ENCODE assay signal across 8 cellular contexts in genomic region chr3:71784914-71785593, GRCh38. TPM values are rescaled to one million over a fixed set of nuclear protein-coding genes. Genes with fewer than 3 reads are reported as not detected.
DNase-seq lines count a peak whose midpoint lies in the region; ATAC-seq, FAIRE-seq and TF ChIP-seq lines count a peak whose summit lies in the region.

PROK2 (minus strand) TSS chr3:71785148; CDS start chr3:71785052, 96 bp downstream.

- peaks cover 0 to 13% (median 0%) of the 10 kb centered on the region in 4 donors for H3K4me1 ChIP-seq in Peyer's patch
- no peaks in the 10 kb centered on the region for H3K4me1 ChIP-seq in astrocyte (ENCODE audit: insufficient read depth, low read length)
- peaks cover 0 to 20% (median 14%) of the 10 kb centered on the region in 4 donors for H3K4me1 ChIP-seq in tibial artery

- peak within 1 kb of the TSS; percentile 73 for H3K4me2 ChIP-seq in astrocyte (ENCODE audit: low read length)

- DNase-seq in Calu3 (peak; percentile 11), Peyer's patch (no peak), astrocyte (ENCODE audit: low read depth) (no peak), naive B cell (no peak), tibial artery (no peak), NCI-H2107 (lab: John Stamatoyannopoulos, UW) (no peak)

- TF ChIP-seq CTCF in Calu3 (IDR thresholded peaks at IDR 0.05; ENCODE audit: unreplicated experiment) = no peak
- TF ChIP-seq CTCF in Peyer's patch (IDR thresholded peaks at IDR 0.05) = no peak
- no peak for TF ChIP-seq CTCF in astrocyte (IDR thresholded peaks at IDR 0.05; ENCODE audit: insufficient read depth, low read depth, low read length)
- TF ChIP-seq CTCF in tibial artery (IDR thresholded peaks at IDR 0.05) = no peak

- FAIRE-seq in astrocyte (lab: Jason Lieb, UNC) = no peak

- TF ChIP-seq POLR2A in Peyer's patch (IDR thresholded peaks at IDR 0.05) = no peak

- H4K20me1 ChIP-seq in astrocyte (ENCODE audit: insufficient read depth, low read length) = no peaks in the 10 kb centered on the region

- BruUV-seq in Calu3 (replicated peaks; lab: Mats Ljungman, UMichigan) = no TSS peak

- intact Hi-C loops in Calu3 (cut with micrococcal nuclease; ENCODE audit: unreplicated experiment) (no loop called here), tibial artery (cut with DNase I; ENCODE audit: low total_unique reads) (no loop called here)

- no peaks in the 10 kb centered on the region for H3K9me3 Mint-ChIP-seq in Calu3 (ENCODE audit: low read depth, unreplicated experiment)
- no peaks in the 10 kb centered on the region for H3K9me3 Mint-ChIP-seq in astrocyte (ENCODE audit: unreplicated experiment)
- H3K9me3 Mint-ChIP-seq in naive B cell = no peaks in the 10 kb centered on the region

- no peaks in the 10 kb centered on the region for H3K79me2 ChIP-seq in astrocyte (ENCODE audit: insufficient read depth, low read length)

- H3K36me3 ChIP-seq in Peyer's patch (no peaks in the 10 kb centered on the region), astrocyte (ENCODE audit: insufficient read depth, low read length) (no peaks in the 10 kb centered on the region), tibial artery (no peaks in the 10 kb centered on the region)

- H2AFZ ChIP-seq in astrocyte (ENCODE audit: low read depth, low read length) = no peak within 1 kb of the TSS

- H3K4me1 Mint-ChIP-seq in Calu3 (ENCODE audit: low read depth, unreplicated experiment) = peaks cover 8% of the 10 kb centered on the region
- H3K4me1 Mint-ChIP-seq in astrocyte (ENCODE audit: low read depth, unreplicated experiment) = peaks cover 2% of the 10 kb centered on the region
- peaks cover 16 to 19% (median 19%) of the 10 kb centered on the region in 3 donors for H3K4me1 Mint-ChIP-seq in naive B cell

- H3K4me3 Mint-ChIP-seq in Calu3 (ENCODE audit: low read depth, unreplicated experiment) = peak within 1 kb of the TSS; percentile 55
- peak within 1 kb of the TSS; percentile 75 for H3K4me3 Mint-ChIP-seq in astrocyte (ENCODE audit: unreplicated experiment)
- H3K4me3 Mint-ChIP-seq in naive B cell = peak within 1 kb of the TSS; percentile 56 to 91 (median 80)

- H3K9me3 ChIP-seq in Peyer's patch = no peaks in the 10 kb centered on the region
- H3K9me3 ChIP-seq in astrocyte (ENCODE audit: insufficient read depth, low read depth, low read length) = no peaks in the 10 kb centered on the region
- H3K9me3 ChIP-seq in tibial artery = no peaks in the 10 kb centered on the region

- CTCF ChIA-PET in Calu3 (lab: Charles Lee) = no interaction called here

- H3K27ac ChIP-seq in Peyer's patch (no peak within 1 kb of the TSS), astrocyte (ENCODE audit: low read depth, low read length) (no peak within 1 kb of the TSS), tibial artery (no peak within 1 kb of the TSS)

- ATAC-seq in naive B cell (ENCODE audit: low read depth in 2 of 2) (peak; percentile 59 to 63), HG02973 (IDR thresholded peaks at IDR 0.05; ENCODE audit: unreplicated experiment) (no peak), HG02870 (IDR thresholded peaks at IDR 0.05; ENCODE audit: unreplicated experiment) (no peak)

- peak within 1 kb of the TSS; percentile 3 to 56 (median 35) for H3K4me3 ChIP-seq in Peyer's patch
- no peak within 1 kb of the TSS for H3K4me3 ChIP-seq in astrocyte (ENCODE audit: insufficient read depth, low read depth, low read length)
- H3K4me3 ChIP-seq in tibial artery = peak within 1 kb of the TSS; percentile 18 to 44

- H3K27me3 ChIP-seq in Peyer's patch (peaks cover 0 to 19% of the 10 kb centered on the region in 2 donors), astrocyte (ENCODE audit: insufficient read depth, low read length) (peaks cover 61% of the 10 kb centered on the region), tibial artery (peaks cover 2 to 73% of the 10 kb centered on the region in 2 donors)

- peaks cover 41% of the 10 kb centered on the region for H3K27me3 Mint-ChIP-seq in Calu3 (ENCODE audit: unreplicated experiment)
- peaks cover 59% of the 10 kb centered on the region for H3K27me3 Mint-ChIP-seq in astrocyte (ENCODE audit: low read depth, unreplicated experiment)
- H3K27me3 Mint-ChIP-seq in naive B cell = peaks cover 62 to 73% (median 67%) of the 10 kb centered on the region in 3 donors

- H3K36me3 Mint-ChIP-seq in Calu3 (ENCODE audit: insufficient read depth, unreplicated experiment) (peaks cover 5% of the 10 kb centered on the region), astrocyte (ENCODE audit: low read depth, unreplicated experiment) (no peaks in the 10 kb centered on the region), naive B cell (no peaks in the 10 kb centered on the region)

- H3K27ac Mint-ChIP-seq in Calu3 (ENCODE audit: unreplicated experiment) (no peak within 1 kb of the TSS), astrocyte (ENCODE audit: unreplicated experiment) (peak within 1 kb of the TSS; percentile 73), naive B cell (peak within 1 kb of the TSS in 4 of 6 donors; percentile 4 to 52 (median 21))

- H3K9ac ChIP-seq in astrocyte (ENCODE audit: low read length) = no peak within 1 kb of the TSS

RNA-seq across cellular contexts. Expression of gene PROK2, which starts in this region (rescaled TPM):
- total RNA-seq in Calu3 (2022) (not detected in 2 replicates), Peyer's patch (not detected), astrocyte (not detected in 2 replicates)
- polyA plus RNA-seq in naive B cell (ENCODE audit: low read depth in 6 of 6) = under 1 TPM in 3 of 6 donors, not detected in 3; 0.40 to 0.55 (median 0.49) TPM

Comparison
In these comparisons a context has a peak if more than half of its experiments do, and no peak if none do; other contexts are left out.
1. Peak in DNase-seq in Calu3; RNA of the gene not detected or under 1 TPM.
2. Peak in ATAC-seq in naive B cell; RNA of the gene not detected or under 1 TPM.